Comparison of ENCODE assay signal across 8 cellular contexts in genomic region chr19:18418725-18419194, GRCh38. TPM values are rescaled to one million over a fixed set of nuclear protein-coding genes. Genes with fewer than 3 reads are reported as not detected.
DNase-seq lines count a peak whose midpoint lies in the region; ATAC-seq and TF ChIP-seq lines count a peak whose summit lies in the region.

No MANE protein-coding gene starts in this region.

- TF ChIP-seq CTCF in C4-2B (conservative IDR thresholded peaks at IDR 0.05), result no peak
- no peak for TF ChIP-seq CTCF in WTC11 (IDR thresholded peaks at IDR 0.05)
- TF ChIP-seq CTCF in fibroblast of the aortic adventitia (IDR thresholded peaks at IDR 0.05; ENCODE audit: insufficient read depth, low read length), result no peak
- TF ChIP-seq CTCF in ovary (IDR thresholded peaks at IDR 0.05), result no peak
- TF ChIP-seq CTCF in GM13976 (IDR thresholded peaks at IDR 0.05; ENCODE audit: borderline replicate concordance, control extremely low read depth, extremely low read depth, insufficient read depth, missing control alignments), result no peak

- intact Hi-C loops in ovary (cut with DNase I), result loop anchor here (5.0 to 10.0 kb wide), 4 partner anchors 141 to 224 kb away; partner anchors contain the start of genes IQCN (in 2 of the 4), MPV17L2 (in 1 of the 4) and RAB3A (in 1 of the 4)

- POLR2A ChIA-PET in WTC11 (lab: Charles Lee), result interaction anchor here (0.6 to 3.0 kb wide), 4 partner anchors 10 to 475 kb away, joined by 3 to 12 read pairs (median 8); no protein-coding TSS in a partner anchor

- H3K4me3 ChIP-seq in fibroblast of the aortic adventitia (ENCODE audit: low read depth, low read length) (peak overlapping the region; percentile 55), ovary (peak overlapping the region; percentile 51)

- no peaks in the 10 kb centered on the region for H3K9me3 Mint-ChIP-seq in WTC11

- 13 to 17% (median 14%) methylated on average over 29 to 30 of the region's 30 CpGs for WGBS in ovary, 3 donors

- H3K36me3 ChIP-seq in ovary, result no peaks in the 10 kb centered on the region

- CTCF ChIA-PET in WTC11 (lab: Charles Lee), result interaction anchor here (0.6 to 9.7 kb wide), 24 partner anchors 8 to 378 kb away, joined by 3 to 94 read pairs (median 4); partner anchors contain the start of genes GDF15, LSM4 and REX1BD

- in situ Hi-C loops in GM13976 (cut with MboI; ENCODE audit: low sequenced_read_pairs, unreplicated experiment), result no loop called here

- TF ChIP-seq EP300 in ovary (IDR thresholded peaks at IDR 0.05), result no peak

- no peak overlapping the region for H3K27ac Mint-ChIP-seq in WTC11

- ATAC-seq in HG02885 (IDR thresholded peaks at IDR 0.05; ENCODE audit: poor library complexity, unreplicated experiment) (peak; percentile 3), WTC11 (no peak)

- H3K27ac ChIP-seq in C4-2B, result peak overlapping the region; percentile 84
- H3K27ac ChIP-seq in ovary, result peak overlapping the region; percentile 62 to 77

- no peaks in the 10 kb centered on the region for H3K9me3 ChIP-seq in ovary

- H3K27me3 ChIP-seq in ovary, result no peaks in the 10 kb centered on the region

- peaks cover 24% of the 10 kb centered on the region for H3K4me1 ChIP-seq in ovary (ENCODE audit: insufficient read depth)

- TF ChIP-seq POLR2A in ovary (IDR thresholded peaks at IDR 0.05), result no peak

- no peak for DNase-seq in WTC11 (ENCODE audit: low spot score)
- peak; percentile 42 for DNase-seq in fibroblast of the aortic adventitia (ENCODE audit: low read depth)
- DNase-seq in ovary, result peak in 2 of 5 donors; percentile 64 to 72
- DNase-seq in GM13976 (ENCODE audit: low spot score), result no peak
- no peak for DNase-seq in DMS 273 (lab: John Stamatoyannopoulos, UW; ENCODE audit: unreplicated experiment)
- no peak for DNase-seq in NCI-H1105 (lab: John Stamatoyannopoulos, UW)

- H3K36me3 Mint-ChIP-seq in WTC11, result no peaks in the 10 kb centered on the region

- H3K4me3 Mint-ChIP-seq in WTC11, result peak overlapping the region; percentile 66

- peaks cover 32% of the 10 kb centered on the region for H3K27me3 Mint-ChIP-seq in WTC11 (ENCODE audit: low read depth)

- H3K4me1 Mint-ChIP-seq in WTC11, result peaks cover 29% of the 10 kb centered on the region

TF ChIP-seq in WTC11, 78 proteins besides CTCF, POLR2A, EP300 and RAD21 (continues in another document):
- TF ChIP-seq ZNF416 (CRISPR knock-in tag; IDR thresholded peaks at IDR 0.05), result no peak
- TF ChIP-seq NFE2L1 (CRISPR knock-in tag; IDR thresholded peaks at IDR 0.05), result no peak
- no peak for TF ChIP-seq MLX (CRISPR knock-in tag; IDR thresholded peaks at IDR 0.05)
- TF ChIP-seq PREB (CRISPR knock-in tag; IDR thresholded peaks at IDR 0.05; ENCODE audit: borderline replicate concordance), result no peak
- TF ChIP-seq PRDM15 (CRISPR knock-in tag; IDR thresholded peaks at IDR 0.05), result no peak
- no peak for TF ChIP-seq NR3C1 (CRISPR knock-in tag; conservative IDR thresholded peaks at IDR 0.05; ENCODE audit: low read depth)
- TF ChIP-seq ZNF263 (CRISPR knock-in tag; IDR thresholded peaks at IDR 0.05; ENCODE audit: low read depth), result no peak
- TF ChIP-seq TEAD1 (CRISPR knock-in tag; IDR thresholded peaks at IDR 0.05), result no peak
- TF ChIP-seq ETV6 (CRISPR knock-in tag; IDR thresholded peaks at IDR 0.05), result no peak
- TF ChIP-seq SMAD3 (CRISPR knock-in tag; IDR thresholded peaks at IDR 0.05; ENCODE audit: borderline replicate concordance), result no peak
- no peak for TF ChIP-seq ATF3 (CRISPR knock-in tag; conservative IDR thresholded peaks at IDR 0.05)
- no peak for TF ChIP-seq ZNF281 (CRISPR knock-in tag; IDR thresholded peaks at IDR 0.05)
- no peak for TF ChIP-seq NFYB (CRISPR knock-in tag; conservative IDR thresholded peaks at IDR 0.05; ENCODE audit: low read depth)
- TF ChIP-seq CBFB (CRISPR knock-in tag; IDR thresholded peaks at IDR 0.05; ENCODE audit: low read depth), result no peak

RNA-seq across cellular contexts. Expression of gene SSBP4, which starts 0.4 kb away (rescaled TPM):
- total RNA-seq in WTC11 (2021) (44.5 to 51.2 TPM (median 47.4 TPM) in 3 replicates), fibroblast of the aortic adventitia (ENCODE audit: low replicate concordance) (66.7 and 76.4 TPM in 2 replicates), ovary (100 to 1,000 TPM in 2 of 7 donors, 10 to 100 TPM in 5; 58.9 to 124 (median 88.3) TPM)
- 10 to 100 TPM in 1 of 2 donors, 1 to 10 TPM in 1; 4.6 to 90.3 TPM for polyA plus RNA-seq in ovary

RNA-seq across cellular contexts. Expression of gene ISYNA1, which starts 19.2 kb away (rescaled TPM):
- total RNA-seq in WTC11 (2021) (236 to 310 TPM (median 307 TPM) in 3 replicates), fibroblast of the aortic adventitia (ENCODE audit: low replicate concordance) (6.3 and 42.1 TPM in 2 replicates), ovary (100 to 1,000 TPM in 6 of 7 donors, 10 to 100 TPM in 1; 45.2 to 345 (median 217) TPM)
- 100 to 1,000 TPM in 1 of 2 donors, 1 to 10 TPM in 1; 9.6 to 144 TPM for polyA plus RNA-seq in ovary

RNA-seq across cellular contexts. Expression of gene LRRC25, which starts 21.3 kb away (rescaled TPM):
- total RNA-seq in WTC11 (2021) (0.07 to 0.31 TPM (median 0.18 TPM) in 3 replicates), fibroblast of the aortic adventitia (ENCODE audit: low replicate concordance) (0.09 TPM in 1 of 2 replicates, not detected in the other), ovary (1 to 10 TPM; 1.8 to 9.2 (median 2.4) TPM)
- polyA plus RNA-seq in ovary, result 1 to 10 TPM; 1.4 to 3.2 TPM

RNA-seq across cellular contexts. Expression of gene GDF15, which starts 32.8 kb away (rescaled TPM):
- total RNA-seq in WTC11 (2021) (18.3 to 27.3 TPM (median 19.1 TPM) in 3 replicates), fibroblast of the aortic adventitia (ENCODE audit: low replicate concordance) (23.8 and 27.6 TPM in 2 replicates), ovary (10 to 100 TPM in 2 of 7 donors, 1 to 10 TPM in 5; 1.5 to 20.9 (median 3.7) TPM)
- polyA plus RNA-seq in ovary, result 1 to 10 TPM in 1 of 2 donors, under 1 TPM in 1; 0.67 to 2.7 TPM
